ENCODE assay signal across 8 cellular contexts in the genomic region with DNA sequence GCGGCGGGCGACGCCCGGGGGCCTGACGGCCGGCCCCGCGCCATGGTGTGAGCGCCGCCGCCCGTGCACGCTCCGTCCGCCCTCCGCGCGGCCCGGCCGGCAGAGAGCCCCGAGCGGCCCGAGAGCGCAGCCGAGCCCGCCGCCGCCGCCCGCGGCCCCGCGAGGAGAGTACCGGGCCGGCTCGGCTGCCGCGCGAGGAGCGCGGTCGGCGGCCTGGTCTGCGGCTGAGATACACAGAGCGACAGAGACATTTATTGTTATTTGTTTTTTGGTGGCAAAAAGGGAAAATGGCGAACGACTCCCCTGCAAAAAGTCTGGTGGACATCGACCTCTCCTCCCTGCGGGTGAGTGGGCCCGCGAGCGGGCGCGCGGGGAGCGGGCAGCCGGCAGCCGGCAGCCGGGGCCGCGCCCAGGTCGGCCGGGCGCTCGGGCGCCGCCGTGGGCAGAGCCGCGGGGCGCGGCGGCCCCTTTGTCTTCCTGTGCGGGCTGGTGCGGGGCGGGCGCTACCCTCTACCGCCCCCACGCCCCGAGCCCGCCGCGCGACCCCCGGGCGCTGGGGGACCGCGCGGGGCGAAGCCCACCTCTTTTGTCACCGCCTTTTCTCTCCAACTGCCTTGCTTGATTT. TPM values are rescaled to one million over a fixed set of nuclear protein-coding genes. Genes with fewer than 3 reads are reported as not detected.
A peak's percentile ranks its signal among the peaks of the same experiment; 100 is the strongest.
DNase-seq lines count a peak whose midpoint lies in the region; ATAC-seq and TF ChIP-seq lines count a peak whose summit lies in the region.

No MANE protein-coding gene starts in this region.

- TF ChIP-seq CTCF in CD14-positive monocyte (IDR thresholded peaks at IDR 0.05) (no peak), ascending aorta (IDR thresholded peaks at IDR 0.05) (no peak), kidney epithelial cell (IDR thresholded peaks at IDR 0.05; ENCODE audit: insufficient read depth, low read length, poor library complexity, severe bottlenecking) (no peak)

- H3K27ac ChIP-seq in KOPT-K1 (ENCODE audit: low read depth, low read length, poor library complexity, severe bottlenecking) (peak overlapping the region; percentile 70), ascending aorta (peak overlapping the region; percentile 73 to 88), substantia nigra (ENCODE audit: low read depth, low read length, poor library complexity, severe bottlenecking) (peak overlapping the region; percentile 90)

- H3K27me3 Mint-ChIP-seq in CD14-positive monocyte (ENCODE audit: low read depth in 3 of 3) = peaks cover 1 to 10% (median 8%) of the 10 kb centered on the region in 3 donors

- H3K27me3 ChIP-seq in ascending aorta (no peaks in the 10 kb centered on the region), kidney epithelial cell (ENCODE audit: control insufficient read depth, insufficient read depth, low read length) (no peaks in the 10 kb centered on the region)

- intact Hi-C loops in CD14-positive monocyte (cut with micrococcal nuclease) = loop anchor here in 1 of 2 donors (5.0 to 10.0 kb wide), 5 partner anchors 39 to 273 kb away; a partner anchor contains a TSS
- intact Hi-C loops in ascending aorta (cut with DNase I) = loop anchor here (2.0 to 5.0 kb wide), 6 partner anchors 39 to 181 kb away; no protein-coding TSS in a partner anchor

- H3K36me3 Mint-ChIP-seq in CD14-positive monocyte = peaks cover 13 to 18% of the 10 kb centered on the region in 2 donors

- H3K4me1 ChIP-seq in ascending aorta = peaks cover 0 to 17% of the 10 kb centered on the region in 2 donors

- DNase-seq in CD14-positive monocyte (ENCODE audit: low spot score) = no peak
- DNase-seq in ascending aorta (ENCODE audit: low spot score in 2 of 2) = no peak
- DNase-seq in kidney epithelial cell (ENCODE audit: low read depth) = no peak
- DNase-seq in substantia nigra (lab: John Stamatoyannopoulos, UW) = peak in 6 of 49 donors; percentile 8 to 38 (median 25)
- no peak for DNase-seq in NCI-H187 treated with DMSO at 0.1 percent for 48 hours (lab: John Stamatoyannopoulos, UW)
- no peak for DNase-seq in islet precursor cell

- peaks cover 22% of the 10 kb centered on the region for H3K36me3 ChIP-seq in KOPT-K1 (ENCODE audit: insufficient read depth, low read length)
- H3K36me3 ChIP-seq in ascending aorta = no peaks in the 10 kb centered on the region
- no peaks in the 10 kb centered on the region for H3K36me3 ChIP-seq in kidney epithelial cell (ENCODE audit: control insufficient read depth, insufficient read depth, low read length)

- peak; percentile 32 for ATAC-seq in GM19438 (IDR thresholded peaks at IDR 0.05; ENCODE audit: low read depth, unreplicated experiment)

- H3K27ac Mint-ChIP-seq in CD14-positive monocyte = peak overlapping the region in 4 of 7 donors; percentile 78 to 89 (median 84)

- H3K9me3 Mint-ChIP-seq in CD14-positive monocyte = peaks cover 2 to 17% (median 9%) of the 10 kb centered on the region in 7 donors

- H3K4me3 Mint-ChIP-seq in CD14-positive monocyte = peak overlapping the region; percentile 78 to 83

- H3K4me1 Mint-ChIP-seq in CD14-positive monocyte = peaks cover 15% of the 10 kb centered on the region

- H3K4me3 ChIP-seq in ascending aorta (peak overlapping the region; percentile 79 to 90), kidney epithelial cell (ENCODE audit: low read depth, low read length) (peak overlapping the region; percentile 66)

- no peaks in the 10 kb centered on the region for H3K9me3 ChIP-seq in KOPT-K1 (ENCODE audit: insufficient read depth, low read length, poor library complexity, severe bottlenecking)
- no peaks in the 10 kb centered on the region for H3K9me3 ChIP-seq in ascending aorta

RNA-seq across cellular contexts. Expression of a gene that starts 0.4 kb away (rescaled TPM):
- 1 to 10 TPM; 5.3 to 8.7 TPM for polyA plus RNA-seq in CD14-positive monocyte
- total RNA-seq in ascending aorta (48.0 TPM), kidney epithelial cell (124 and 134 TPM in 2 replicates)
